8 cellular contexts compared by ENCODE assay signal in the genomic region with DNA sequence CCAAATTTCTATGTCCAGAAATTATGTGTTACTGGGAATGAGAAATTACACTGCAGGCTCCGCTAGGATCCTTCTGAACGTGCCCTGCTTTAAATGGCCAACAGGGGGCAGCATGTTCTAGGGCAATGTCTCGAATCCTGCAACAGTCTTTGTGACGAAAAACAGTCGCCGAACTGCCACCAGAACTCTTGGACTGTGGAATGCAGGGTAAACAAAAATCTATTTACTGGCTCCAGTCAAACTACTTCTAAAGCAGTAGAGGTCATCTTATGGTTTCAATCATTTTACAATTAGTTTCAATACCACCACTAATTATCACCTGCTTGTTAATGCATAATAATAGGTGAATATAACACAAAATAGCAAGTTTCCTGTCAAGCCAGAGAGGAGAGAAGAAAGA. TPM values are rescaled to one million over a fixed set of nuclear protein-coding genes. Genes with fewer than 3 reads are reported as not detected.
DNase-seq lines count a peak whose midpoint lies in the region; ATAC-seq and TF ChIP-seq lines count a peak whose summit lies in the region.

No MANE protein-coding gene starts in this region.

- ATAC-seq in GM18519 (IDR thresholded peaks at IDR 0.05; ENCODE audit: low FRiP score, unreplicated experiment) (peak; percentile 73), HG03135 (IDR thresholded peaks at IDR 0.05; ENCODE audit: unreplicated experiment) (peak; percentile 87)

- peak; percentile 86 for TF ChIP-seq CTCF in kidney epithelial cell (IDR thresholded peaks at IDR 0.05; ENCODE audit: insufficient read depth, low read length, poor library complexity, severe bottlenecking)

- H3K27me3 ChIP-seq in kidney epithelial cell (ENCODE audit: control insufficient read depth, insufficient read depth, low read length) = no peaks in the 10 kb centered on the region

- H3K36me3 ChIP-seq in kidney epithelial cell (ENCODE audit: control insufficient read depth, insufficient read depth, low read length) = no peaks in the 10 kb centered on the region

- H3K4me3 ChIP-seq in kidney epithelial cell (ENCODE audit: low read depth, low read length) = peak overlapping the region; percentile 7

- DNase-seq in A172 (ENCODE audit: low spot score) = peak; percentile 79
- peak; percentile 73 for DNase-seq in NCI-H2227 treated with DMSO at 0.1 percent for 48 hours (lab: John Stamatoyannopoulos, UW)
- peak; percentile 62 for DNase-seq in activated CD4-positive, CD25-positive, alpha-beta regulatory T cell treated with anti-CD3 and anti-CD28 coated beads, Interleukin-2, amount 50 U/mL, for 16 hours (ENCODE audit: low read depth, low spot score)
- peak; percentile 71 for DNase-seq in central memory CD4-positive, alpha-beta T cell
- peak; percentile 31 for DNase-seq in kidney epithelial cell (ENCODE audit: low read depth)
- peak; percentile 50 to 57 for DNase-seq in stimulated activated CD4-positive, alpha-beta T cell treated with anti-CD3 and anti-CD28 coated beads, Interleukin-1b, Interleukin-23, amount 100 ng/mL, for 1 hour (ENCODE audit: low read depth in 2 of 2)

RNA-seq across cellular contexts. Expression of a gene that starts 9.8 kb away (rescaled TPM):
- 10.1 and 11.5 TPM in 2 replicates for total RNA-seq in A172 (2014; rRNA removed; shearing (Covaris generic))
- total RNA-seq in kidney epithelial cell = 18.4 and 19.4 TPM in 2 replicates

RNA-seq across cellular contexts. Expression of a gene that starts 59.0 kb away (rescaled TPM):
- 19.5 and 20.2 TPM in 2 replicates for total RNA-seq in A172 (2014; rRNA removed; shearing (Covaris generic))
- 11.3 and 16.8 TPM in 2 replicates for total RNA-seq in kidney epithelial cell

Comparison
In these comparisons a context has a peak if more than half of its experiments do, and no peak if none do; other contexts are left out.
1. Peak in every context shown above with its lines: DNase-seq, ATAC-seq and H3K4me3 ChIP-seq.